In genomic region chr1:214013614-214014377, GRCh38 we compare ENCODE assay signal across 14 cellular contexts. TPM values are rescaled to one million over a fixed set of nuclear protein-coding genes. Genes with fewer than 3 reads are reported as not detected.
DNase-seq lines count a peak whose midpoint lies in the region; ATAC-seq and TF ChIP-seq lines count a peak whose summit lies in the region.
"Had no signal": no experiment of that assay in that cellular context is flagged by ENCODE, and none has a peak within 500 bp of the region (broad histone marks: within the 10 kb centered on the region; RNA-seq: fewer than 3 reads in every experiment).

No MANE protein-coding gene starts in this region.

- no peaks in the 10 kb centered on the region for H3K9me3 ChIP-seq in heart left ventricle
- H3K9me3 ChIP-seq in right atrium auricular region, result no peaks in the 10 kb centered on the region
- H3K9me3 ChIP-seq: BLaER1 had no signal

- H3K4me1 ChIP-seq in heart left ventricle (peaks cover 0 to 60% (median 6%) of the 10 kb centered on the region in 12 donors), right atrium auricular region (peaks cover 0 to 34% of the 10 kb centered on the region in 2 donors)
- H3K4me1 ChIP-seq: BLaER1 had no signal

- no peak for TF ChIP-seq CTCF in heart left ventricle (IDR thresholded peaks at IDR 0.05)
- no peak for TF ChIP-seq CTCF in right atrium auricular region (IDR thresholded peaks at IDR 0.05)

- peak; percentile 44 for ATAC-seq in Right ventricle myocardium inferior
- ATAC-seq in heart left ventricle, result peak; percentile 38 to 70 (median 62)
- no peak for ATAC-seq in GM18870 (IDR thresholded peaks at IDR 0.05; ENCODE audit: unreplicated experiment)

- H3K27me3 ChIP-seq in heart left ventricle, result no peaks in the 10 kb centered on the region
- H3K27me3 ChIP-seq in right atrium auricular region, result no peaks in the 10 kb centered on the region
- H3K27me3 ChIP-seq: BLaER1 had no signal

- H3K4me3 ChIP-seq in heart left ventricle (no peak overlapping the region), right atrium auricular region (no peak overlapping the region)
- H3K4me3 ChIP-seq: BLaER1 had no signal

- DNase-seq in Right ventricle myocardium inferior (ENCODE audit: missing footprints) (no peak), cardiac septum (ENCODE audit: low spot score) (no peak), heart left ventricle (no peak), right atrium auricular region (ENCODE audit: low spot score) (no peak), C1 segment of cervical spinal cord (lab: John Stamatoyannopoulos, UW) (no peak), globus pallidus (ENCODE audit: low spot score) (no peak)
- DNase-seq: AML-193; CD4-positive, CD25-positive, alpha-beta regulatory T cell; HCEC 1CT; HFFc6 had no signal

- WGBS in heart left ventricle, 4 donors, result 42 to 55% (median 52%) methylated on average over 15 of the region's 15 CpGs

- peaks cover 0 to 28% (median 2%) of the 10 kb centered on the region in 9 donors for H3K36me3 ChIP-seq in heart left ventricle
- peaks cover 3% of the 10 kb centered on the region for H3K36me3 ChIP-seq in right atrium auricular region
- H3K36me3 ChIP-seq: BLaER1 had no signal

- no peak for TF ChIP-seq POLR2A in heart left ventricle (IDR thresholded peaks at IDR 0.05)

- H3K27ac ChIP-seq in heart left ventricle (peak overlapping the region; percentile 12 to 84 (median 75)), right atrium auricular region (peak overlapping the region; percentile 61 to 86)
- H3K27ac ChIP-seq: 22Rv1, BLaER1 had no signal

- intact Hi-C loops in Right ventricle myocardium inferior (cut with DNase I) (loop anchor here (2.0 kb wide), 1 partner anchor 17 kb away; no protein-coding TSS in a partner anchor), cardiac septum (cut with DNase I) (no loop called here), heart left ventricle (cut with DNase I) (no loop called here)

RNA-seq across cellular contexts. Expression of gene PROX1, which starts 26.0 kb away (rescaled TPM):
- total RNA-seq in Right ventricle myocardium inferior (82.9 TPM), cardiac septum (110 TPM), heart left ventricle (100 to 1,000 TPM in 4 of 9 donors, 10 to 100 TPM in 5; 44.6 to 145 (median 96.4) TPM), right atrium auricular region (10 to 100 TPM; 39.7 to 46.5 TPM)
- polyA plus RNA-seq in heart left ventricle, result 1 to 10 TPM; 6.9 to 9.8 TPM
- total RNA-seq: A673; CD4-positive, CD25-positive, alpha-beta regulatory T cell had no signal
- polyA plus RNA-seq: CD4-positive, CD25-positive, alpha-beta regulatory T cell had no signal
